In the genomic region with DNA sequence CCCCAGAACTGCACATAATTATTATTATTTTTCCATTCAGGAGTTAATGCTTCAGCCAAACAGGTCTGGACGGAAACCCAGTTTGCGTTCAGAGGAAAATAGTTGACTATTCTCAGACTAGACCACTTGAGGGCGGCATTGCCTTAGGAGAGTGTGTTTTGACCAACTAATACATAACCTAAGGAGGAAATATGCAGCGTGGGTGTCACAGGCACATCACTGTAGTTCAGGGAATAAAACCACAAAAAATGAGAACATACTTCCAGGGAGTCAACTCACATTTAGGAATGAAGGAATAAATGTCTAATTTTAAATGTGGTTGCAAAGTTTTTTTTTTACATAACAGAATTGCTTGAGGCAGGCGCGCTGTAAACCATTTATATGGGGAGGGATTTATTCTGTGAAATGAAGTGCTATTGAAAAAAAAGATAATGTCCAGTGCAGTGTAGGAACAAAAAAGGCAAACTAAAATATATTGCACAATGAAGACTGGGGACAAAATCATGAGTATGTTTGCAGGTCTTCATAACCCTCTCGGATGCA, we compare ENCODE assay signal across 9 cellular contexts.
DNase-seq lines count a peak whose midpoint lies in the region; TF ChIP-seq lines count a peak whose summit lies in the region.
"Had no signal": no experiment of that assay in that cellular context is flagged by ENCODE, and none has a peak within 500 bp of the region (broad histone marks: within the 10 kb centered on the region; RNA-seq: fewer than 3 reads in every experiment).

No MANE protein-coding gene starts in this region.

- H2AFZ ChIP-seq in SU-DHL-6 (ENCODE audit: low read depth, low read length, severe bottlenecking), result no peak overlapping the region
- H2AFZ ChIP-seq in hepatocyte, result no peak overlapping the region

- no peaks in the 10 kb centered on the region for H3K27me3 ChIP-seq in HAP-1 (ENCODE audit: low read depth)
- H3K27me3 ChIP-seq in MG63, result no peaks in the 10 kb centered on the region
- H3K27me3 ChIP-seq in SU-DHL-6 (ENCODE audit: low read length), result no peaks in the 10 kb centered on the region
- no peaks in the 10 kb centered on the region for H3K27me3 ChIP-seq in ascending aorta
- no peaks in the 10 kb centered on the region for H3K27me3 ChIP-seq in hepatocyte
- H3K27me3 ChIP-seq: BLaER1 treated with 17β-estradiol and CSF1 and Interleukin-3, amounts not matched to agents 10 nM and 100 nM had no signal

- TF ChIP-seq CTCF in SU-DHL-6 (IDR thresholded peaks at IDR 0.05; ENCODE audit: insufficient read depth, low read length, poor library complexity, severe bottlenecking) (peak; percentile 38), ascending aorta (IDR thresholded peaks at IDR 0.05) (peak; percentile 68 to 90 (median 82)), hepatocyte (IDR thresholded peaks at IDR 0.05; ENCODE audit: poor library complexity) (peak; percentile 87)

- H3K9me3 ChIP-seq in HAP-1, result no peaks in the 10 kb centered on the region
- H3K9me3 ChIP-seq in MG63, result no peaks in the 10 kb centered on the region
- H3K9me3 ChIP-seq in SU-DHL-6 (ENCODE audit: insufficient read depth, low read length), result no peaks in the 10 kb centered on the region
- H3K9me3 ChIP-seq in ascending aorta, result no peaks in the 10 kb centered on the region
- H3K9me3 ChIP-seq in hepatocyte (ENCODE audit: low read depth), result no peaks in the 10 kb centered on the region
- H3K9me3 ChIP-seq: BLaER1 treated with 17β-estradiol and CSF1 and Interleukin-3, amounts not matched to agents 10 nM and 100 nM had no signal

- H3K9ac ChIP-seq in SU-DHL-6 (ENCODE audit: low read length), result no peak overlapping the region
- H3K9ac ChIP-seq: BLaER1 treated with 17β-estradiol and CSF1 and Interleukin-3, amounts not matched to agents 10 nM and 100 nM had no signal

- no peak overlapping the region for H3K4me3 ChIP-seq in HAP-1
- H3K4me3 ChIP-seq in MG63, result no peak overlapping the region
- H3K4me3 ChIP-seq in SU-DHL-6 (ENCODE audit: insufficient read depth, low read length, poor library complexity, severe bottlenecking), result no peak overlapping the region
- no peak overlapping the region for H3K4me3 ChIP-seq in ascending aorta
- H3K4me3 ChIP-seq in hepatocyte, result no peak overlapping the region
- H3K4me3 ChIP-seq in skeletal muscle cell (ENCODE audit: low read depth, low read length), result no peak overlapping the region
- H3K4me3 ChIP-seq: BLaER1 treated with 17β-estradiol and CSF1 and Interleukin-3, amounts not matched to agents 10 nM and 100 nM had no signal

- H3K4me1 ChIP-seq in HAP-1, result no peaks in the 10 kb centered on the region
- H3K4me1 ChIP-seq in ascending aorta, result peaks cover 30 to 65% of the 10 kb centered on the region in 2 donors
- H3K4me1 ChIP-seq in hepatocyte (ENCODE audit: insufficient read depth), result no peaks in the 10 kb centered on the region

- H3K27ac ChIP-seq in SU-DHL-6 (ENCODE audit: low read depth, low read length) (no peak overlapping the region), ascending aorta (peak overlapping the region; percentile 95 to 96), hepatocyte (no peak overlapping the region)
- H3K27ac ChIP-seq: BLaER1 treated with 17β-estradiol and CSF1 and Interleukin-3, amounts not matched to agents 10 nM and 100 nM had no signal

- H3F3A ChIP-seq in SU-DHL-6 (ENCODE audit: insufficient read depth), result no peaks in the 10 kb centered on the region

- WGBS in hepatocyte (ENCODE audit: low lambda C conversion rate, missing lambda C conversion rate), result 42% methylated on average over 7 of the region's 7 CpGs

- H3K4me2 ChIP-seq in SU-DHL-6 (ENCODE audit: low read depth, low read length, poor library complexity, severe bottlenecking) (no peak overlapping the region), hepatocyte (no peak overlapping the region)

- H3K36me3 ChIP-seq in HAP-1 (replicated peaks) (no peaks in the 10 kb centered on the region), MG63 (no peaks in the 10 kb centered on the region), SU-DHL-6 (ENCODE audit: low read length) (no peaks in the 10 kb centered on the region), ascending aorta (no peaks in the 10 kb centered on the region), hepatocyte (replicated peaks; ENCODE audit: insufficient read depth, low read depth) (no peaks in the 10 kb centered on the region)
- H3K36me3 ChIP-seq: BLaER1 treated with 17β-estradiol and CSF1 and Interleukin-3, amounts not matched to agents 10 nM and 100 nM had no signal

- H3K79me2 ChIP-seq in SU-DHL-6 (ENCODE audit: insufficient read depth, low read length) (no peaks in the 10 kb centered on the region), hepatocyte (no peaks in the 10 kb centered on the region)

- in situ Hi-C loops in HAP-1 (cut with MboI; ENCODE audit: low sequenced_read_pairs), result loop anchor here (10.0 to 25.0 kb wide), 2 partner anchors 323 to 505 kb away; a partner anchor contains a TSS

- no peaks in the 10 kb centered on the region for H3K9me2 ChIP-seq in SU-DHL-6 (replicated peaks; ENCODE audit: insufficient read depth, low read length)
- no peaks in the 10 kb centered on the region for H3K9me2 ChIP-seq in hepatocyte (replicated peaks; ENCODE audit: insufficient read depth)

- H4K20me1 ChIP-seq in SU-DHL-6 (ENCODE audit: low read depth, low read length) (no peaks in the 10 kb centered on the region), hepatocyte (ENCODE audit: insufficient read depth, poor library complexity, severe bottlenecking) (no peaks in the 10 kb centered on the region)
- H4K20me1 ChIP-seq: BLaER1 treated with 17β-estradiol and CSF1 and Interleukin-3, amounts not matched to agents 10 nM and 100 nM had no signal

- DNase-seq in NCI-H2081 (lab: John Stamatoyannopoulos, UW) (peak; percentile 49 to 57), NCI-H2081 treated with DMSO at 0.1 percent for 48 hours (lab: John Stamatoyannopoulos, UW) (no peak), HAP-1 (ENCODE audit: low spot score in 2 of 2) (peak; percentile 75 to 78), MG63 (peak; percentile 59), ascending aorta (ENCODE audit: low spot score in 2 of 2) (peak in 1 of 2 donors; percentile 89), hepatocyte (ENCODE audit: low spot score) (peak; percentile 84), skeletal muscle cell (ENCODE audit: low read depth) (peak; percentile 79)

- intact Hi-C loops in ascending aorta (cut with DNase I), result loop anchor here (1.0 to 10.0 kb wide), 6 partner anchors 57 to 1075 kb away; a partner anchor contains a TSS

Comparison
In these comparisons a context has a peak if more than half of its experiments do, and no peak if none do; other contexts are left out.
1. H3K27ac ChIP-seq: peak in ascending aorta (2 of 2); none in SU-DHL-6 (single experiment) and hepatocyte (single experiment).
2. Peak in every context shown above with its lines, with median percentiles within 50 percentile points of each other: CTCF ChIP-seq.